In genomic region chr10:22629126-22629525, GRCh38 we compare ENCODE assay signal across 12 cellular contexts.
DNase-seq lines count a peak whose midpoint lies in the region; ATAC-seq, FAIRE-seq and TF ChIP-seq lines count a peak whose summit lies in the region.
"Had no signal": no experiment of that assay in that cellular context is flagged by ENCODE, and none has a peak within 500 bp of the region (broad histone marks: within the 10 kb centered on the region; RNA-seq: fewer than 3 reads in every experiment).

No MANE protein-coding gene starts in this region.

- H3K9me2 ChIP-seq in HCT116 (ENCODE audit: insufficient read depth), result no peaks in the 10 kb centered on the region

- no peaks in the 10 kb centered on the region for H3K9me3 Mint-ChIP-seq in CD8-positive, alpha-beta memory T cell
- H3K9me3 Mint-ChIP-seq in activated T-helper 2 cell treated with anti-CD3 and anti-CD28 coated beads, Interferon-gamma antibody, Interleukin-2, Interleukin-4, amounts not matched to agents 10 μg/mL and 5 μg/mL and 100 μg/mL, durations not matched to agents 14 hours and 24 hours and 36 hours, result no peaks in the 10 kb centered on the region
- peaks cover 0 to 3% (median 0%) of the 10 kb centered on the region in 7 donors for H3K9me3 Mint-ChIP-seq in naive B cell

- no peak for TF ChIP-seq RAD21 in HCT116 (IDR thresholded peaks at IDR 0.05; ENCODE audit: low read depth)

- peaks cover 0 to 6% (median 4%) of the 10 kb centered on the region in 3 donors for H3K36me3 Mint-ChIP-seq in CD8-positive, alpha-beta memory T cell
- H3K36me3 Mint-ChIP-seq in activated T-helper 2 cell treated with anti-CD3 and anti-CD28 coated beads, Interferon-gamma antibody, Interleukin-2, Interleukin-4, amounts not matched to agents 10 μg/mL and 5 μg/mL and 100 μg/mL, durations not matched to agents 14 hours and 24 hours and 36 hours (ENCODE audit: low read depth), result peaks cover 22% of the 10 kb centered on the region
- H3K36me3 Mint-ChIP-seq in naive B cell, result no peaks in the 10 kb centered on the region

- no peak overlapping the region for H3K9ac ChIP-seq in HCT116 (ENCODE audit: low read length)

- H3K4me2 ChIP-seq in HCT116 (ENCODE audit: low read length), result peak overlapping the region; percentile 5; the same call in 1 of the 2 replicates

- TF ChIP-seq POLR2A in HCT116 (IDR thresholded peaks at IDR 0.05; ENCODE audit: borderline replicate concordance, extremely low read depth, insufficient read depth, insufficient read length), result no peak

- H3K9me3 ChIP-seq in CD8-positive, alpha-beta memory T cell (ENCODE audit: low read length), result no peaks in the 10 kb centered on the region
- no peaks in the 10 kb centered on the region for H3K9me3 ChIP-seq in HCT116 (ENCODE audit: control insufficient read depth in 1 of 2, insufficient read depth in 1 of 2, low read depth in 1 of 2, low read length in 2 of 2)

- RAD21 ChIA-PET in HCT116 (lab: Charles Lee; ENCODE audit: low non-redundant PET in 1 of 2, low total read pairs in 2 of 2, uncharacterized antibody in 2 of 2, unreplicated experiment in 2 of 2), result no interaction called here

- H3K27me3 Mint-ChIP-seq in CD8-positive, alpha-beta memory T cell, result no peaks in the 10 kb centered on the region
- no peaks in the 10 kb centered on the region for H3K27me3 Mint-ChIP-seq in activated T-helper 2 cell treated with anti-CD3 and anti-CD28 coated beads, Interferon-gamma antibody, Interleukin-2, Interleukin-4, amounts not matched to agents 10 μg/mL and 5 μg/mL and 100 μg/mL, durations not matched to agents 14 hours and 24 hours and 36 hours (ENCODE audit: low read depth)
- no peaks in the 10 kb centered on the region for H3K27me3 Mint-ChIP-seq in naive B cell

- no peak overlapping the region for H3K4me3 ChIP-seq in CD8-positive, alpha-beta memory T cell (ENCODE audit: low read length)
- no peak overlapping the region for H3K4me3 ChIP-seq in HCT116 (replicated peaks in 1 of 2; ENCODE audit: low read depth in 1 of 2, low read length in 2 of 2)

- no peaks in the 10 kb centered on the region for H3K27me3 ChIP-seq in CD8-positive, alpha-beta memory T cell (ENCODE audit: insufficient read depth, low read length, poor library complexity, severe bottlenecking)
- no peaks in the 10 kb centered on the region for H3K27me3 ChIP-seq in HCT116 (ENCODE audit: insufficient read depth, low read length)

- no peak for TF ChIP-seq CTCF in HCT116 (IDR thresholded peaks at IDR 0.05 in 2 of 3, conservative IDR thresholded peaks at IDR 0.05 in 1 of 3; ENCODE audit: borderline replicate concordance in 1 of 3, insufficient read depth in 1 of 3, low read depth in 2 of 3, low read length in 2 of 3)

- H3K4me3 Mint-ChIP-seq in CD8-positive, alpha-beta memory T cell, result peak overlapping the region; percentile 10 to 74 (median 63)
- H3K4me3 Mint-ChIP-seq in activated T-helper 2 cell treated with anti-CD3 and anti-CD28 coated beads, Interferon-gamma antibody, Interleukin-2, Interleukin-4, amounts not matched to agents 10 μg/mL and 5 μg/mL and 100 μg/mL, durations not matched to agents 14 hours and 24 hours and 36 hours (ENCODE audit: low read depth), result peak overlapping the region; percentile 58
- peak overlapping the region in 2 of 8 donors; percentile 8 to 17 for H3K4me3 Mint-ChIP-seq in naive B cell

- peaks cover 94 to 99% (median 98%) of the 10 kb centered on the region in 3 donors for H3K4me1 Mint-ChIP-seq in CD8-positive, alpha-beta memory T cell
- H3K4me1 Mint-ChIP-seq in activated T-helper 2 cell treated with anti-CD3 and anti-CD28 coated beads, Interferon-gamma antibody, Interleukin-2, Interleukin-4, amounts not matched to agents 10 μg/mL and 5 μg/mL and 100 μg/mL, durations not matched to agents 14 hours and 24 hours and 36 hours (ENCODE audit: low read depth), result peaks cover 86% of the 10 kb centered on the region
- peaks cover 42 to 90% (median 71%) of the 10 kb centered on the region in 3 donors for H3K4me1 Mint-ChIP-seq in naive B cell

- DNase-seq in CD8-positive, alpha-beta memory T cell, result no peak
- DNase-seq in HCT116 (ENCODE audit: low read depth, low spot score) (no peak), naive B cell (no peak), NCI-H1417 treated with DMSO at 0.1 percent for 48 hours (lab: John Stamatoyannopoulos, UW) (no peak), urothelium cell line (ENCODE audit: low spot score) (no peak), NCI-H345 (lab: John Stamatoyannopoulos, UW) (no peak), HUDEP-2 (lab: John Stamatoyannopoulos, UW; ENCODE audit: unreplicated experiment in 76 of 76) (no peak)
- no peak for DNase-seq in activated T-helper 2 cell treated with anti-CD3 and anti-CD28 coated beads, Interferon-gamma antibody, Interleukin-2, Interleukin-4, amounts not matched to agents 10 μg/mL and 5 μg/mL and 100 μg/mL, durations not matched to agents 14 hours and 24 hours and 36 hours (ENCODE audit: low spot score)
- DNase-seq: activated gamma-delta T cell, left colon, nucleus accumbens had no signal

- no peak for FAIRE-seq in urothelium cell line (lab: Jason Lieb, UNC)
- FAIRE-seq: TTC549 had no signal

- peaks cover 99% of the 10 kb centered on the region for H3K4me1 ChIP-seq in CD8-positive, alpha-beta memory T cell (ENCODE audit: insufficient read depth, low read length)
- peaks cover 44 to 80% of the 10 kb centered on the region in 2 experiments for H3K4me1 ChIP-seq in HCT116 (ENCODE audit: control insufficient read depth in 1 of 2, insufficient read depth in 2 of 2, low read length in 2 of 2)

- CTCF ChIA-PET in CD8-positive, alpha-beta memory T cell (lab: Charles Lee), result interaction anchor here (0.9 to 2.7 kb wide), 7 partner anchors 10 to 361 kb away, joined by 3 to 13 read pairs (median 6); no protein-coding TSS in a partner anchor
- CTCF ChIA-PET in HCT116 (lab: Charles Lee), result interaction anchor here (1.2 kb wide), 1 partner anchor 11 kb away, joined by 3 read pairs; no protein-coding TSS in a partner anchor

- POLR2A ChIA-PET in CD8-positive, alpha-beta memory T cell (lab: Charles Lee), result interaction anchor here (0.6 to 2.6 kb wide), 7 partner anchors 10 to 78 kb away, joined by 3 to 11 read pairs (median 5); no protein-coding TSS in a partner anchor
- POLR2A ChIA-PET in HCT116 (lab: Charles Lee), result no interaction called here

- H3K27ac ChIP-seq in CD8-positive, alpha-beta memory T cell (ENCODE audit: low read depth, low read length), result peak overlapping the region; percentile 75
- H3K27ac ChIP-seq in HCT116 (ENCODE audit: low read depth, low read length), result no peak overlapping the region

- intact Hi-C loops in HCT116 (cut with micrococcal nuclease), result no loop called here
- intact Hi-C loops in activated T-helper 2 cell treated with anti-CD3 and anti-CD28 coated beads, Interferon-gamma antibody, Interleukin-2, Interleukin-4, amounts not matched to agents 10 μg/mL and 5 μg/mL and 100 μg/mL, durations not matched to agents 14 hours and 24 hours and 36 hours (cut with micrococcal nuclease), result loop anchor here (1.0 kb wide), 1 partner anchor 11 kb away; no protein-coding TSS in a partner anchor

- H4K20me1 ChIP-seq in HCT116 (ENCODE audit: insufficient read depth), result peaks cover 5% of the 10 kb centered on the region; the same call in 1 of the 2 replicates

- H3K36me3 ChIP-seq in CD8-positive, alpha-beta memory T cell (ENCODE audit: insufficient read depth, low read length), result no peaks in the 10 kb centered on the region
- no peaks in the 10 kb centered on the region for H3K36me3 ChIP-seq in HCT116 (ENCODE audit: control insufficient read depth in 1 of 2, insufficient read depth in 2 of 2, low read length in 2 of 2)

- peaks cover 100% of the 10 kb centered on the region for H3K79me2 ChIP-seq in HCT116 (ENCODE audit: insufficient read depth, low read length)

- peak overlapping the region; percentile 86 to 98 (median 96) for H3K27ac Mint-ChIP-seq in CD8-positive, alpha-beta memory T cell
- H3K27ac Mint-ChIP-seq in activated T-helper 2 cell treated with anti-CD3 and anti-CD28 coated beads, Interferon-gamma antibody, Interleukin-2, Interleukin-4, amounts not matched to agents 10 μg/mL and 5 μg/mL and 100 μg/mL, durations not matched to agents 14 hours and 24 hours and 36 hours, result peak overlapping the region; percentile 91
- peak overlapping the region in 5 of 6 donors; percentile 66 to 96 (median 81) for H3K27ac Mint-ChIP-seq in naive B cell

- H2AFZ ChIP-seq in HCT116 (ENCODE audit: low read depth, low read length, poor library complexity, severe bottlenecking), result no peak overlapping the region

- BruUV-seq in HCT116 (replicated peaks; lab: Mats Ljungman, UMichigan), result no TSS peak

- ATAC-seq in HCT116 (no peak), naive B cell (ENCODE audit: low read depth in 2 of 2) (no peak)
- ATAC-seq: left colon had no signal

TF ChIP-seq in HCT116, 20 proteins besides CTCF, POLR2A, EP300 and RAD21 (continues in another document):
- TF ChIP-seq ZNF274 (IDR thresholded peaks at IDR 0.05; ENCODE audit: low read depth, low read length) (no peak), REST (IDR thresholded peaks at IDR 0.05; ENCODE audit: low read depth) (no peak)
